11 cellular contexts compared by ENCODE assay signal in the genomic region with DNA sequence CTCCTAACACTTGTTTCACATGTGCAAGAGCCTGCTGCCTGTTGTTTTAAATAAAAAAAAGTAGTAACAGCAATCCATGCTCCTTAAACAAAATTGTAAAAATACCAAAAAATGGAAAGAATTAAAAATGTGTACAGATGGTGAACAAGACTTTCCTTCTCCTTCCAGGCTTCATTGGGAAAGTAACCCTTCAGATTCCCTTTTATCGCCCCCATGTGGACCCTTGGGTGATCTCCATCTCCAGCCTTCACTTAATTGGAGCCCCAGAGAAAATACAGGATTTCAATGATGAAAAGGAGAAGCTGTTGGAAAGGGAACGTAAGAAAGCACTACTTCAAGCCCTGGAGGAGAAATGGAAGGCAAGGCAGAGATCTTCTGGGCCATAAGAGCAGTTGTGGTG. TPM values are rescaled to one million over a fixed set of nuclear protein-coding genes. Genes with fewer than 3 reads are reported as not detected.
DNase-seq lines count a peak whose midpoint lies in the region; ATAC-seq and TF ChIP-seq lines count a peak whose summit lies in the region.
"Had no signal": no experiment of that assay in that cellular context is flagged by ENCODE, and none has a peak within 500 bp of the region (broad histone marks: within the 10 kb centered on the region; RNA-seq: fewer than 3 reads in every experiment).

No MANE protein-coding gene starts in this region.

- WGBS in GM23248 (ENCODE audit: low coverage in 1 of 2, low lambda C conversion rate in 2 of 2, missing lambda C conversion rate in 2 of 2), 2 experiments: 67 to 83% methylated on average over 2 of the region's 2 CpGs

- H3K4me1 ChIP-seq in CD8-positive, alpha-beta T cell (ENCODE audit: insufficient read depth, low read length): no peaks in the 10 kb centered on the region
- peaks cover 14% of the 10 kb centered on the region for H3K4me1 ChIP-seq in GM23248 (ENCODE audit: insufficient read depth)

- ATAC-seq in CD8-positive, alpha-beta T cell: no peak
- ATAC-seq in GM21529 (IDR thresholded peaks at IDR 0.05; ENCODE audit: unreplicated experiment): no peak

- no peak overlapping the region for H3K27ac Mint-ChIP-seq in CD8-positive, alpha-beta T cell
- H3K27ac Mint-ChIP-seq in activated CD4-positive, alpha-beta memory T cell treated with anti-CD3 and anti-CD28 coated beads, Interleukin-2, amount 10 ng/mL, durations not matched to agents 7 days and 5 days: no peak overlapping the region
- H3K27ac Mint-ChIP-seq: activated B cell treated with CpG ODN at 0.5 μM for 24 hours; IgD-negative memory B cell; stimulated activated naive CD8-positive, alpha-beta T cell treated with anti-CD3 and anti-CD28 coated beads, Interleukin-15, Interleukin-2, amounts not matched to agents 100 ng/mL and 50 ng/mL, for 24 hours had no signal

- in situ Hi-C loops in GM23248 (cut with MboI): no loop called here

- H3K27ac ChIP-seq in CD8-positive, alpha-beta T cell (ENCODE audit: low read depth, low read length): no peak overlapping the region
- H3K27ac ChIP-seq in GM23248: no peak overlapping the region

- no peak overlapping the region for H3K4me3 ChIP-seq in CD8-positive, alpha-beta T cell (ENCODE audit: low read depth, low read length)
- no peak overlapping the region for H3K4me3 ChIP-seq in GM23248

- no peaks in the 10 kb centered on the region for H3K27me3 ChIP-seq in CD8-positive, alpha-beta T cell (ENCODE audit: insufficient read depth, low read length)
- no peaks in the 10 kb centered on the region for H3K27me3 ChIP-seq in GM23248 (replicated peaks; ENCODE audit: insufficient read depth)

- no peak overlapping the region for H2AFZ ChIP-seq in GM23248

- no peaks in the 10 kb centered on the region for H4K20me1 ChIP-seq in GM23248 (ENCODE audit: insufficient read depth)

- peak; percentile 21 for TF ChIP-seq CTCF in CD8-positive, alpha-beta T cell (IDR thresholded peaks at IDR 0.05)

- H3K9me3 ChIP-seq in CD8-positive, alpha-beta T cell (ENCODE audit: low read length): no peaks in the 10 kb centered on the region
- H3K9me3 ChIP-seq in GM23248 (ENCODE audit: low read depth): no peaks in the 10 kb centered on the region

- peaks cover 68% of the 10 kb centered on the region for H3K36me3 Mint-ChIP-seq in CD8-positive, alpha-beta T cell
- H3K36me3 Mint-ChIP-seq in activated CD4-positive, alpha-beta memory T cell treated with anti-CD3 and anti-CD28 coated beads, Interleukin-2, amount 10 ng/mL, durations not matched to agents 7 days and 5 days (ENCODE audit: low read depth): peaks cover 28% of the 10 kb centered on the region

- POLR2A ChIA-PET in CD8-positive, alpha-beta T cell (lab: Charles Lee): interaction anchor here (0.7 kb wide), 1 partner anchor 44 kb away, joined by 3 read pairs; no protein-coding TSS in a partner anchor
- POLR2A ChIA-PET in activated CD4-positive, alpha-beta memory T cell treated with anti-CD3 and anti-CD28 coated beads, Interleukin-2, amount 10 ng/mL, durations not matched to agents 7 days and 5 days (lab: Charles Lee): no interaction called here

- H3K9me3 Mint-ChIP-seq in CD8-positive, alpha-beta T cell: no peaks in the 10 kb centered on the region
- H3K9me3 Mint-ChIP-seq in activated CD4-positive, alpha-beta memory T cell treated with anti-CD3 and anti-CD28 coated beads, Interleukin-2, amount 10 ng/mL, durations not matched to agents 7 days and 5 days: no peaks in the 10 kb centered on the region
- H3K9me3 Mint-ChIP-seq: activated B cell treated with CpG ODN at 0.5 μM for 24 hours; IgD-negative memory B cell; stimulated activated naive CD8-positive, alpha-beta T cell treated with anti-CD3 and anti-CD28 coated beads, Interleukin-15, Interleukin-2, amounts not matched to agents 100 ng/mL and 50 ng/mL, for 24 hours had no signal

- H3K9ac ChIP-seq in GM23248: no peak overlapping the region

- H3F3A ChIP-seq in GM23248 (ENCODE audit: insufficient read depth): no peaks in the 10 kb centered on the region

- CTCF ChIA-PET in CD8-positive, alpha-beta T cell (lab: Charles Lee): interaction anchor here (0.7 to 3.7 kb wide), 9 partner anchors 9 to 129 kb away, joined by 3 to 23 read pairs (median 4); no protein-coding TSS in a partner anchor
- CTCF ChIA-PET in activated CD4-positive, alpha-beta memory T cell treated with anti-CD3 and anti-CD28 coated beads, Interleukin-2, amount 10 ng/mL, durations not matched to agents 7 days and 5 days (lab: Charles Lee): interaction anchor here (1.9 to 3.1 kb wide), 2 partner anchors 10 to 119 kb away, joined by 9 to 22 read pairs; no protein-coding TSS in a partner anchor

- H3K4me3 Mint-ChIP-seq in CD8-positive, alpha-beta T cell: no peak overlapping the region
- no peak overlapping the region for H3K4me3 Mint-ChIP-seq in activated CD4-positive, alpha-beta memory T cell treated with anti-CD3 and anti-CD28 coated beads, Interleukin-2, amount 10 ng/mL, durations not matched to agents 7 days and 5 days
- H3K4me3 Mint-ChIP-seq: activated B cell treated with CpG ODN at 0.5 μM for 24 hours; IgD-negative memory B cell; stimulated activated naive CD8-positive, alpha-beta T cell treated with anti-CD3 and anti-CD28 coated beads, Interleukin-15, Interleukin-2, amounts not matched to agents 100 ng/mL and 50 ng/mL, for 24 hours had no signal

- H3K79me2 ChIP-seq in GM23248 (ENCODE audit: insufficient read depth): peaks cover 27% of the 10 kb centered on the region

- H3K36me3 ChIP-seq in CD8-positive, alpha-beta T cell (ENCODE audit: insufficient read depth, low read length): peaks cover 34% of the 10 kb centered on the region
- peaks cover 42% of the 10 kb centered on the region for H3K36me3 ChIP-seq in GM23248 (ENCODE audit: low read depth)

- H3K9me2 ChIP-seq in GM23248 (ENCODE audit: insufficient read depth): no peaks in the 10 kb centered on the region

- DNase-seq in CD8-positive, alpha-beta T cell: peak in 1 of 7 experiments; percentile 7
- DNase-seq in GM23248 (peak; percentile 21), left kidney (ENCODE audit: low read depth, low spot score) (peak; percentile 13), midbrain (lab: John Stamatoyannopoulos, UW) (no peak), HPDE6-E6E7 (ENCODE audit: extremely low spot score) (no peak), amygdala (lab: John Stamatoyannopoulos, UW) (no peak)
- DNase-seq in activated CD4-positive, alpha-beta memory T cell treated with anti-CD3 and anti-CD28 coated beads, Interleukin-2, amount 10 ng/mL, durations not matched to agents 7 days and 5 days: peak; percentile 18
- DNase-seq: activated B cell treated with CpG ODN at 0.5 μM for 24 hours had no signal

- intact Hi-C loops in CD8-positive, alpha-beta T cell (cut with DNase I, micrococcal nuclease): loop anchor here (1.0 kb wide), 1 partner anchor 126 kb away; no protein-coding TSS in a partner anchor

- H3K27me3 Mint-ChIP-seq in CD8-positive, alpha-beta T cell (ENCODE audit: low read depth): no peaks in the 10 kb centered on the region
- H3K27me3 Mint-ChIP-seq in activated CD4-positive, alpha-beta memory T cell treated with anti-CD3 and anti-CD28 coated beads, Interleukin-2, amount 10 ng/mL, durations not matched to agents 7 days and 5 days: no peaks in the 10 kb centered on the region
- H3K27me3 Mint-ChIP-seq: activated B cell treated with CpG ODN at 0.5 μM for 24 hours; IgD-negative memory B cell; stimulated activated naive CD8-positive, alpha-beta T cell treated with anti-CD3 and anti-CD28 coated beads, Interleukin-15, Interleukin-2, amounts not matched to agents 100 ng/mL and 50 ng/mL, for 24 hours had no signal

- H3K4me2 ChIP-seq in GM23248 (ENCODE audit: unreplicated experiment): no peak overlapping the region

- peaks cover 5% of the 10 kb centered on the region for H3K4me1 Mint-ChIP-seq in CD8-positive, alpha-beta T cell (ENCODE audit: low read depth)
- H3K4me1 Mint-ChIP-seq in activated CD4-positive, alpha-beta memory T cell treated with anti-CD3 and anti-CD28 coated beads, Interleukin-2, amount 10 ng/mL, durations not matched to agents 7 days and 5 days: no peaks in the 10 kb centered on the region
- H3K4me1 Mint-ChIP-seq: activated B cell treated with CpG ODN at 0.5 μM for 24 hours had no signal

RNA-seq across cellular contexts. Expression of gene VPS13D, which starts 14.2 kb away (rescaled TPM):
- total RNA-seq in CD8-positive, alpha-beta T cell: 10 to 100 TPM; 55.8 to 58.7 TPM
- 16.4 and 18.7 TPM in 2 replicates for total RNA-seq in GM23248 (2014; rRNA removed; shearing (Covaris generic))
- polyA plus RNA-seq in GM23248 (2016; fragmentation: Nextera tagmentation; extraction: Ambion mirVana): 5.6 and 6.8 TPM in 2 replicates
- 10 to 100 TPM; 28.1 to 31.4 TPM for total RNA-seq in activated CD4-positive, alpha-beta memory T cell treated with anti-CD3 and anti-CD28 coated beads, Interleukin-2, amount 10 ng/mL, durations not matched to agents 7 days and 5 days

Comparison
In these comparisons a context has a peak if more than half of its experiments do, and no peak if none do; other contexts are left out.
1. DNase-seq: peak in GM23248 (single experiment), activated CD4-positive, alpha-beta memory T cell treated with anti-CD3 and anti-CD28 coated beads, Interleukin-2, amount 10 ng/mL, durations not matched to agents 7 days and 5 days (single experiment) and left kidney (single experiment); none in midbrain (single experiment), HPDE6-E6E7 (single experiment) and amygdala (0 of 56).